Comparison of ENCODE assay signal across 7 cellular contexts in the genomic region with DNA sequence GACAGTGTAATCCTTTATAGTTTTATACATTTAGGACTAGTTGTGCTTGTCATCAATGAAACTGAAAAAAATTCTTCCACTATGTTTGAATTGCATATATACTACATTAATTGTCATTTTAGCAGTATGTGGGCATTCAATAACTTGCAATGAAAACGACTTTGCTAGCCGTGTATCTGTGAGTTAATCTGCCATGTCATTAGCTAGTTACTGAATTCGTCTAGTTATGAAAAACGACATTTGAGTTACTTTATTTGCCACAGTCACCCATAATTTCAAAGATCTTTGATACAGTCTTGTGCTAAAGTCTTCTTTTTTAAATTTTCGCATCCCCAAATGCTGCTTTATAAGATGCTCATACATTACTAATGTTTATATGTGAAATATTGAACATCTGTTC.
"Had no signal": no experiment of that assay in that cellular context is flagged by ENCODE, and none has a peak within 500 bp of the region (broad histone marks: within the 10 kb centered on the region; RNA-seq: fewer than 3 reads in every experiment).

No MANE protein-coding gene starts in this region.

- H3K4me3 ChIP-seq: GM12878 had no signal

- ATAC-seq: GM12878 had no signal

- DNase-seq: GDM1, GF-D8 had no signal

- FAIRE-seq: G401.6, GM12878, GM12891, GM12892, GM18507 had no signal
